Comparison of ENCODE assay signal across 11 cellular contexts in genomic region chr18:25298853-25299274, GRCh38. TPM values are rescaled to one million over a fixed set of nuclear protein-coding genes. Genes with fewer than 3 reads are reported as not detected.
DNase-seq lines count a peak whose midpoint lies in the region; ATAC-seq, FAIRE-seq and TF ChIP-seq lines count a peak whose summit lies in the region.
"Had no signal": no experiment of that assay in that cellular context is flagged by ENCODE, and none has a peak within 500 bp of the region (broad histone marks: within the 10 kb centered on the region; RNA-seq: fewer than 3 reads in every experiment).

No MANE protein-coding gene starts in this region.

- peak; percentile 96 for FAIRE-seq in endothelial cell of umbilical vein (lab: Jason Lieb, UNC)

- H3K27me3 ChIP-seq in BJ (ENCODE audit: control insufficient read depth, insufficient read depth, low read length), result no peaks in the 10 kb centered on the region
- no peaks in the 10 kb centered on the region for H3K27me3 ChIP-seq in endothelial cell of umbilical vein (ENCODE audit: control insufficient read depth in 2 of 2, insufficient read depth in 2 of 2, low read length in 2 of 2)
- H3K27me3 ChIP-seq: stomach had no signal

- intact Hi-C loops in endothelial cell of umbilical vein (cut with micrococcal nuclease), result loop anchor here (1.0 to 2.0 kb wide), 6 partner anchors 10 to 202 kb away; no protein-coding TSS in a partner anchor

- H3K4me1 ChIP-seq in endothelial cell of umbilical vein (ENCODE audit: control insufficient read depth, extremely low read depth, insufficient read depth, low read length), result peaks cover 39% of the 10 kb centered on the region

- peak; percentile 70 for TF ChIP-seq POLR2A in endothelial cell of umbilical vein (IDR thresholded peaks at IDR 0.05; ENCODE audit: low read depth, low read length)

- H3K9ac ChIP-seq in endothelial cell of umbilical vein (replicated peaks; ENCODE audit: extremely low read depth, insufficient read depth, low read length), result peak overlapping the region; percentile 89

- H3K9me3 ChIP-seq in endothelial cell of umbilical vein (replicated peaks; ENCODE audit: control insufficient read depth, insufficient read depth, low read length), result no peaks in the 10 kb centered on the region
- H3K9me3 ChIP-seq: stomach had no signal

- peak overlapping the region; percentile 94 for H3K27ac ChIP-seq in endothelial cell of umbilical vein (ENCODE audit: insufficient read depth, low read depth, low read length)

- no peaks in the 10 kb centered on the region for H3K36me3 ChIP-seq in BJ (ENCODE audit: control insufficient read depth, insufficient read depth, low read length)
- peaks cover 0 to 10% of the 10 kb centered on the region in 2 experiments for H3K36me3 ChIP-seq in endothelial cell of umbilical vein (ENCODE audit: control insufficient read depth in 2 of 2, extremely low read depth in 1 of 2, insufficient read depth in 2 of 2, low read length in 2 of 2)
- H3K36me3 ChIP-seq: stomach had no signal

- H4K20me1 ChIP-seq in endothelial cell of umbilical vein (replicated peaks; ENCODE audit: control insufficient read depth, extremely low read depth, insufficient read depth, low read length), result no peaks in the 10 kb centered on the region

- no peak for ATAC-seq in HG02884 (IDR thresholded peaks at IDR 0.05; ENCODE audit: unreplicated experiment)
- no peak for ATAC-seq in GM18511 (IDR thresholded peaks at IDR 0.05; ENCODE audit: unreplicated experiment)

- peaks cover 59% of the 10 kb centered on the region for H3K79me2 ChIP-seq in endothelial cell of umbilical vein (ENCODE audit: control insufficient read depth, insufficient read depth, low read length)

- no peak overlapping the region for H3K4me3 ChIP-seq in BJ (ENCODE audit: low read depth, low read length)
- peak overlapping the region in 1 of 3 experiments; percentile 29 for H3K4me3 ChIP-seq in endothelial cell of umbilical vein (replicated peaks in 1 of 3; ENCODE audit: insufficient read depth in 1 of 3, low read depth in 1 of 3, low read length in 3 of 3)
- H3K4me3 ChIP-seq: stomach had no signal

- H3K4me2 ChIP-seq in endothelial cell of umbilical vein (ENCODE audit: insufficient read depth, low read length), result peak overlapping the region; percentile 85

- no peak overlapping the region for H2AFZ ChIP-seq in endothelial cell of umbilical vein (ENCODE audit: low read depth, low read length)

- no peaks in the 10 kb centered on the region for H3K9me1 ChIP-seq in endothelial cell of umbilical vein (replicated peaks; ENCODE audit: control insufficient read depth, extremely low read depth, insufficient read depth, low read length)

- TF ChIP-seq CTCF in BJ (IDR thresholded peaks at IDR 0.05; ENCODE audit: insufficient read depth, low read depth, low read length) (no peak), endothelial cell of umbilical vein (IDR thresholded peaks at IDR 0.05; ENCODE audit: extremely low read depth in 1 of 2, insufficient read depth in 1 of 2, low read depth in 1 of 2, low read length in 2 of 2) (no peak)

- BruUV-seq in endothelial cell of umbilical vein (replicated peaks; lab: Mats Ljungman, UMichigan), result no TSS peak

- dilution Hi-C loops in endothelial cell of umbilical vein (cut with MboI; ENCODE audit: extremely low pct_ligation_motif_present, low sequenced_read_pairs), result no loop called here

- DNase-seq in BJ (ENCODE audit: low read depth) (peak; percentile 69), OCI-M1 (lab: John Stamatoyannopoulos, UW) (peak; percentile 76), endothelial cell of umbilical vein (ENCODE audit: low read depth, low spot score) (peak; percentile 98), myocyte (ENCODE audit: low read depth) (peak; percentile 86), DMS114 treated with DMSO at 0.1 percent for 48 hours (lab: John Stamatoyannopoulos, UW; ENCODE audit: unreplicated experiment) (no peak), NCI-H1092 (lab: John Stamatoyannopoulos, UW) (no peak)
- DNase-seq: activated naive CD8-positive, alpha-beta T cell treated with anti-CD3 and anti-CD28 coated beads, Interleukin-2, amount 10 ng/mL, durations not matched to agents 7 days and 5 days; SIG-M5; stomach had no signal

- POLR2A ChIA-PET in BJ (lab: Charles Lee), result no interaction called here
- POLR2A ChIA-PET in endothelial cell of umbilical vein (lab: Charles Lee), result interaction anchor here (0.6 to 2.2 kb wide), 4 partner anchors 23 to 70 kb away, joined by 3 to 7 read pairs (median 6); no protein-coding TSS in a partner anchor

- CTCF ChIA-PET in BJ (lab: Yijun Ruan, JAX), result interaction anchor here (1.4 kb wide), 1 partner anchor 9 kb away, joined by 4 read pairs; no protein-coding TSS in a partner anchor
- CTCF ChIA-PET in endothelial cell of umbilical vein (lab: Charles Lee), result interaction anchor here (1.0 to 2.2 kb wide), 7 partner anchors 9 to 70 kb away, joined by 3 to 8 read pairs (median 4); partner anchors contain the start of gene ZNF521

TF ChIP-seq in endothelial cell of umbilical vein, 7 proteins besides CTCF, POLR2A, EP300 and RAD21:
- TF ChIP-seq GATA2 (IDR thresholded peaks at IDR 0.05; ENCODE audit: insufficient read depth, insufficient read length, low read depth, low read length) (peak; percentile 95), FOS (IDR thresholded peaks at IDR 0.05; ENCODE audit: borderline replicate concordance, insufficient read depth, low read length) (peak; percentile 92), JUN (IDR thresholded peaks at IDR 0.05; ENCODE audit: borderline replicate concordance, insufficient read depth, insufficient read length, low read depth) (peak; percentile 98), POLR2AphosphoS5 (IDR thresholded peaks at IDR 0.05; ENCODE audit: insufficient read depth, low read depth, low read length) (peak; percentile 94), EZH2 (IDR thresholded peaks at IDR 0.05; ENCODE audit: borderline replicate concordance, low read depth, low read length, severe bottlenecking) (no peak), MYC (IDR thresholded peaks at IDR 0.05; ENCODE audit: low read depth, low read length) (peak; percentile 1)
- TF ChIP-seq, protein P1, sequence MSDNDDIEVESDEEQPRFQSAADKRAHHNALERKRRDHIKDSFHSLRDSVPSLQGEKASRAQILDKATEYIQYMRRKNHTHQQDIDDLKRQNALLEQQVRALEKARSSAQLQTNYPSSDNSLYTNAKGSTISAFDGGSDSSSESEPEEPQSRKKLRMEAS (IDR thresholded peaks at IDR 0.05; ENCODE audit: insufficient read depth, insufficient read length), result peak; percentile 93

RNA-seq across cellular contexts. Expression of gene ZNF521, which starts 53.1 kb away (rescaled TPM):
- polyA plus RNA-seq in BJ (2011; rRNA removed) (18.6 and 29.3 TPM in 2 replicates), endothelial cell of umbilical vein (90.8 and 111 TPM in 2 replicates)
- 29.5 and 48.8 TPM in 2 replicates for polyA minus RNA-seq in BJ (2011; rRNA and poly(A)+ RNA removed)
- total RNA-seq in endothelial cell of umbilical vein (166 and 168 TPM in 2 replicates), myocyte (27.2 and 40.5 TPM in 2 replicates)
- 149 and 168 TPM in 2 replicates for polyA plus RNA-seq in endothelial cell of umbilical vein (2011; cell fraction: cytosol; rRNA removed)
- 253 and 280 TPM in 2 replicates for polyA plus RNA-seq in endothelial cell of umbilical vein (2011; cell fraction: nucleus; rRNA removed)
- polyA plus RNA-seq in endothelial cell of umbilical vein (2012), result 50.5 and 58.7 TPM in 2 replicates
- polyA minus RNA-seq in endothelial cell of umbilical vein, result 494 and 502 TPM in 2 replicates
- not detected for polyA minus RNA-seq in endothelial cell of umbilical vein (2011; cell fraction: cytosol; rRNA and poly(A)+ RNA removed)
- polyA minus RNA-seq in endothelial cell of umbilical vein (2011; cell fraction: nucleus; rRNA and poly(A)+ RNA removed), result 1,104 and 1,171 TPM in 2 replicates
- polyA plus RNA-seq in myocyte (2012), result 11.9 TPM
- total RNA-seq: activated naive CD8-positive, alpha-beta T cell treated with anti-CD3 and anti-CD28 coated beads, Interleukin-2, amount 10 ng/mL, durations not matched to agents 7 days and 5 days had no signal

Comparison
In these comparisons a context has a peak if more than half of its experiments do, and no peak if none do; other contexts are left out.
1. DNase-seq: peak in BJ (single experiment), OCI-M1 (single experiment), endothelial cell of umbilical vein (single experiment) and myocyte (single experiment); none in DMS114 treated with DMSO at 0.1 percent for 48 hours (single experiment) and NCI-H1092 (single experiment).